20 cellular contexts compared by ENCODE assay signal in genomic region chr9:138020120-138020794, GRCh38.
DNase-seq lines count a peak whose midpoint lies in the region; ATAC-seq and TF ChIP-seq lines count a peak whose summit lies in the region.
"Had no signal": no experiment of that assay in that cellular context is flagged by ENCODE, and none has a peak within 500 bp of the region (broad histone marks: within the 10 kb centered on the region; RNA-seq: fewer than 3 reads in every experiment).

No MANE protein-coding gene starts in this region.

- 72 to 86% (median 76%) methylated on average over 9 to 13 of the region's 13 CpGs for WGBS in spleen, 5 donors

- intact Hi-C loops in spleen (cut with DNase I; ENCODE audit: low total_unique reads) = no loop called here

- H3K4me2 ChIP-seq in BLaER1 treated with 17β-estradiol and CSF1 and Interleukin-3, amounts not matched to agents 10 nM and 100 nM = peak overlapping the region in 9 of 11 experiments; percentile 2 to 56 (median 44); a peak in 15 of 22 replicates

- ATAC-seq in GM19455 (IDR thresholded peaks at IDR 0.05; ENCODE audit: unreplicated experiment) = no peak
- ATAC-seq: foreskin keratinocyte, Panc1 had no signal

- DNase-seq in NCI-H1417 (lab: John Stamatoyannopoulos, UW) (peak in 2 of 3 experiments; percentile 34 to 51), NCI-H1417 treated with DMSO at 0.1 percent for 48 hours (lab: John Stamatoyannopoulos, UW) (no peak), ecto neural progenitor cell (ENCODE audit: low spot score) (peak; percentile 46), spleen (peak; percentile 77), SK-N-DZ (ENCODE audit: low spot score) (no peak)
- no peak for DNase-seq in stimulated activated CD4-positive, alpha-beta T cell treated with anti-CD3 and anti-CD28 coated beads, Interleukin-1b, Interleukin-23, amount 100 ng/mL, for 48 hours
- DNase-seq: 8988T; activated CD8-positive, alpha-beta memory T cell treated with anti-CD3 and anti-CD28 coated beads, Interleukin-2, amount 50 U/mL, for 48 hours; AML-193; foreskin keratinocyte; Kasumi-1; NCI-H187 treated with DMSO at 0.1 percent for 48 hours; NCI-H510A; T-helper 2 cell; WERI-Rb-1 had no signal

- TF ChIP-seq POLR2A in spleen (IDR thresholded peaks at IDR 0.05) = no peak

- TF ChIP-seq CTCF in spleen (IDR thresholded peaks at IDR 0.05 in 8 of 11, conservative IDR thresholded peaks at IDR 0.05 in 3 of 11) = no peak

- H4K20me1 ChIP-seq in BLaER1 treated with 17β-estradiol and CSF1 and Interleukin-3, amounts not matched to agents 10 nM and 100 nM = peaks cover 0 to 57% (median 13%) of the 10 kb centered on the region in 11 experiments; a peak in 9 of 22 replicates

- H3K4me3 ChIP-seq in BLaER1 treated with 17β-estradiol and CSF1 and Interleukin-3, amounts not matched to agents 10 nM and 100 nM = no peak overlapping the region
- no peak overlapping the region for H3K4me3 ChIP-seq in spleen
- H3K4me3 ChIP-seq: SJSA1 had no signal

- H3K27ac ChIP-seq in BLaER1 treated with 17β-estradiol and CSF1 and Interleukin-3, amounts not matched to agents 10 nM and 100 nM = no peak overlapping the region
- H3K27ac ChIP-seq in spleen = no peak overlapping the region
- H3K27ac ChIP-seq: foreskin keratinocyte, neutrophil, SJSA1, WERI-Rb-1 had no signal

- peaks cover 10 to 45% (median 31%) of the 10 kb centered on the region in 10 experiments; a peak in 18 of 20 replicates for H3K4me1 ChIP-seq in BLaER1 treated with 17β-estradiol and CSF1 and Interleukin-3, amounts not matched to agents 10 nM and 100 nM
- peaks cover 0 to 18% (median 9%) of the 10 kb centered on the region in 6 donors for H3K4me1 ChIP-seq in spleen
- H3K4me1 ChIP-seq: foreskin keratinocyte, SJSA1 had no signal

- peaks cover 46 to 53% (median 49%) of the 10 kb centered on the region in 11 experiments for H3K27me3 ChIP-seq in BLaER1 treated with 17β-estradiol and CSF1 and Interleukin-3, amounts not matched to agents 10 nM and 100 nM
- H3K27me3 ChIP-seq in spleen (replicated peaks in 1 of 7) = peaks cover 4 to 43% (median 24%) of the 10 kb centered on the region in 7 donors

- no peak overlapping the region for H3K9ac ChIP-seq in BLaER1 treated with 17β-estradiol and CSF1 and Interleukin-3, amounts not matched to agents 10 nM and 100 nM

- no peaks in the 10 kb centered on the region for H3K9me3 ChIP-seq in BLaER1 treated with 17β-estradiol and CSF1 and Interleukin-3, amounts not matched to agents 10 nM and 100 nM (replicated peaks in 1 of 11)
- no peaks in the 10 kb centered on the region for H3K9me3 ChIP-seq in spleen
- H3K9me3 ChIP-seq: neutrophil, SJSA1 had no signal

- H3K36me3 ChIP-seq in BLaER1 treated with 17β-estradiol and CSF1 and Interleukin-3, amounts not matched to agents 10 nM and 100 nM = no peaks in the 10 kb centered on the region
- no peaks in the 10 kb centered on the region for H3K36me3 ChIP-seq in spleen
- H3K36me3 ChIP-seq: neutrophil, SJSA1 had no signal

Comparison
In these comparisons a context has a peak if more than half of its experiments do, and no peak if none do; other contexts are left out.
1. DNase-seq: peak in NCI-H1417 (2 of 3), ecto neural progenitor cell (single experiment) and spleen (single experiment); none in NCI-H1417 treated with DMSO at 0.1 percent for 48 hours (single experiment), SK-N-DZ (single experiment) and stimulated activated CD4-positive, alpha-beta T cell treated with anti-CD3 and anti-CD28 coated beads, Interleukin-1b, Interleukin-23, amount 100 ng/mL, for 48 hours (single experiment).